Comparison of ENCODE assay signal across 8 cellular contexts in genomic region chr1:28507247-28507645, GRCh38. TPM values are rescaled to one million over a fixed set of nuclear protein-coding genes. Genes with fewer than 3 reads are reported as not detected.
DNase-seq lines count a peak whose midpoint lies in the region; ATAC-seq and TF ChIP-seq lines count a peak whose summit lies in the region.

No MANE protein-coding gene starts in this region.

- H3K27ac Mint-ChIP-seq in H9 (peak overlapping the region; percentile 99), T-helper 17 cell (peak overlapping the region; percentile 99)

- no peak overlapping the region for H2BK120ac ChIP-seq in H9 (ENCODE audit: low read depth, low read length, poor library complexity, severe bottlenecking)

- H2BK12ac ChIP-seq in H9 (ENCODE audit: insufficient read length, low read depth, low read length): no peak overlapping the region

- H3K9ac ChIP-seq in H9 (ENCODE audit: extremely low read depth, insufficient read length, low read length) (peak overlapping the region; percentile 99), rectal smooth muscle tissue (ENCODE audit: low read length) (no peak overlapping the region)

- H3K4me1 ChIP-seq in H9 (ENCODE audit: insufficient read depth, low read length): peaks cover 2% of the 10 kb centered on the region; the same call in 1 of the 2 replicates
- peaks cover 32 to 65% (median 55%) of the 10 kb centered on the region in 4 donors for H3K4me1 ChIP-seq in esophagus muscularis mucosa
- peaks cover 9% of the 10 kb centered on the region for H3K4me1 ChIP-seq in rectal smooth muscle tissue (ENCODE audit: control insufficient read depth, insufficient read depth, low read length)

- H3K23me2 ChIP-seq in H9 (ENCODE audit: insufficient read length, low read depth, low read length, poor library complexity, severe bottlenecking): peaks cover 4% of the 10 kb centered on the region

- H3K79me2 ChIP-seq in H9 (ENCODE audit: insufficient read depth, low read length): 0 out of 2 replicates have a peak, but pooled peaks cover 2% of the 10 kb centered on the region

- TF ChIP-seq EP300 in esophagus muscularis mucosa (IDR thresholded peaks at IDR 0.05): no peak

- peak overlapping the region; percentile 97 for H3K4me3 Mint-ChIP-seq in H9
- peak overlapping the region; percentile 95 for H3K4me3 Mint-ChIP-seq in T-helper 17 cell

- H3K18ac ChIP-seq in H9 (ENCODE audit: insufficient read length, low read depth, low read length): peak overlapping the region; percentile 3

- peaks cover 3% of the 10 kb centered on the region for H4K20me1 ChIP-seq in H9 (ENCODE audit: control insufficient read depth, insufficient read depth, insufficient read length)

- H3K36me3 Mint-ChIP-seq in H9 (ENCODE audit: insufficient read depth in 1 of 3, low read depth in 3 of 3): peaks cover 59 to 68% (median 65%) of the 10 kb centered on the region in 3 experiments
- H3K36me3 Mint-ChIP-seq in T-helper 17 cell (ENCODE audit: low read depth): peaks cover 9% of the 10 kb centered on the region

- intact Hi-C loops in esophagus muscularis mucosa (cut with DNase I): loop anchor here (5.0 kb wide), 1 partner anchor 230 kb away; the partner anchor contains the start of gene YTHDF2

- H3K9me3 ChIP-seq in H9 (ENCODE audit: control insufficient read depth, low read depth, low read length): no peaks in the 10 kb centered on the region
- peaks cover 7% of the 10 kb centered on the region for H3K9me3 ChIP-seq in T-helper 17 cell (ENCODE audit: control insufficient read depth, low read length, poor library complexity, severe bottlenecking)
- H3K9me3 ChIP-seq in esophagus muscularis mucosa: no peaks in the 10 kb centered on the region

- H3K27ac ChIP-seq in H9 (ENCODE audit: insufficient read length, low read depth, low read length): peak overlapping the region; percentile 89
- H3K27ac ChIP-seq in esophagus muscularis mucosa (replicated peaks in 1 of 4): peak overlapping the region; percentile 84 to 91 (median 88)
- peak overlapping the region; percentile 67 for H3K27ac ChIP-seq in rectal smooth muscle tissue (ENCODE audit: low read depth, low read length)

- H3K14ac ChIP-seq in H9 (ENCODE audit: insufficient read depth, low read length): peak overlapping the region; percentile 83; the same call in 1 of the 2 replicates

- H2BK20ac ChIP-seq in H9 (ENCODE audit: low read depth, low read length, poor library complexity, severe bottlenecking): no peak overlapping the region

- H4K5ac ChIP-seq in H9 (ENCODE audit: insufficient read length, low read depth, low read length): no peak overlapping the region

- H3K56ac ChIP-seq in H9 (ENCODE audit: insufficient read length, low read depth, low read length): no peak overlapping the region

- no peak overlapping the region for H3T11ph ChIP-seq in H9 (ENCODE audit: low read length)

- TF ChIP-seq CTCF in H9 (conservative IDR thresholded peaks at IDR 0.05) (no peak), esophagus muscularis mucosa (IDR thresholded peaks at IDR 0.05) (no peak)

- WGBS in H9 (ENCODE audit: extremely low coverage, insufficient read length, low lambda C conversion rate): no CpG with 5 or more reads among the region's 11 CpGs
- 10% methylated on average over 11 of the region's 11 CpGs for WGBS in esophagus muscularis mucosa

- no peak for DNase-seq in H9
- no peak for DNase-seq in T-helper 17 cell
- no peak for DNase-seq in esophagus muscularis mucosa (ENCODE audit: extremely low spot score)
- no peak for DNase-seq in hippocampal formation (lab: John Stamatoyannopoulos, UW)
- no peak for DNase-seq in NCI-H1436 treated with DMSO at 0.1 percent for 48 hours (lab: John Stamatoyannopoulos, UW)

- H3K36me3 ChIP-seq in esophagus muscularis mucosa (peaks cover 34 to 47% (median 44%) of the 10 kb centered on the region in 4 donors), rectal smooth muscle tissue (ENCODE audit: control insufficient read depth, insufficient read depth, low read length) (peaks cover 23% of the 10 kb centered on the region)

- H2AFZ ChIP-seq in H9 (ENCODE audit: low read length): no peak overlapping the region

- peaks cover 7 to 8% of the 10 kb centered on the region in 2 experiments for H3K9me3 Mint-ChIP-seq in H9

- no peak for TF ChIP-seq POLR2A in esophagus muscularis mucosa (IDR thresholded peaks at IDR 0.05; ENCODE audit: low read depth)

- no peak overlapping the region for H4K91ac ChIP-seq in H9 (ENCODE audit: insufficient read length, low read depth, low read length)

- peak overlapping the region; percentile 65 for H3K4me2 ChIP-seq in H9 (ENCODE audit: insufficient read depth, insufficient read length, low read length)

- H3K4me3 ChIP-seq in esophagus muscularis mucosa: peak overlapping the region; percentile 64 to 73 (median 68)
- peak overlapping the region; percentile 95 for H3K4me3 ChIP-seq in rectal smooth muscle tissue (ENCODE audit: low read length)

- H3K27me3 ChIP-seq in H9 (ENCODE audit: insufficient read depth, low read length) (no peaks in the 10 kb centered on the region), esophagus muscularis mucosa (no peaks in the 10 kb centered on the region), rectal smooth muscle tissue (ENCODE audit: control insufficient read depth, insufficient read depth, low read length) (no peaks in the 10 kb centered on the region)

- H3K23ac ChIP-seq in H9 (ENCODE audit: insufficient read length, low read depth, low read length): no peak overlapping the region

- H3K79me1 ChIP-seq in H9 (ENCODE audit: insufficient read depth, low read depth, low read length, poor library complexity, severe bottlenecking): no peaks in the 10 kb centered on the region

- H2AK5ac ChIP-seq in H9 (ENCODE audit: insufficient read length, low read length): no peak overlapping the region

- no peak overlapping the region for H3K4ac ChIP-seq in H9 (ENCODE audit: low read depth, low read length)

- H2BK15ac ChIP-seq in H9 (ENCODE audit: low read depth, low read length): no peak overlapping the region

- H2BK5ac ChIP-seq in H9 (ENCODE audit: insufficient read length, low read length): no peak overlapping the region

- ATAC-seq in T-helper 17 cell (no peak), HG03108 (IDR thresholded peaks at IDR 0.05; ENCODE audit: unreplicated experiment) (no peak), HG03095 (IDR thresholded peaks at IDR 0.05; ENCODE audit: unreplicated experiment) (no peak)

- H4K8ac ChIP-seq in H9 (replicated peaks; ENCODE audit: insufficient read length, low read depth, low read length): no peak overlapping the region

- H3K27me3 Mint-ChIP-seq in H9 (ENCODE audit: low read depth) (peaks cover 44% of the 10 kb centered on the region), T-helper 17 cell (no peaks in the 10 kb centered on the region)

- H3K4me1 Mint-ChIP-seq in H9: peaks cover 18 to 37% of the 10 kb centered on the region in 2 experiments
- peaks cover 47% of the 10 kb centered on the region for H3K4me1 Mint-ChIP-seq in T-helper 17 cell

RNA-seq across cellular contexts. Expression of gene RCC1, which starts 1.4 kb away (rescaled TPM):
- 92.1 and 93.6 TPM in 2 replicates for total RNA-seq in H9 (2021)
- total RNA-seq in T-helper 17 cell: 10 to 100 TPM; 10.7 to 15.1 TPM
- 10 to 100 TPM in 2 of 4 donors, 1 to 10 TPM in 2; 8.3 to 17.1 (median 11.3) TPM for total RNA-seq in esophagus muscularis mucosa

RNA-seq across cellular contexts. Expression of gene TRNAU1AP, which starts 45.6 kb away (rescaled TPM):
- 42.2 and 45.0 TPM in 2 replicates for total RNA-seq in H9 (2021)
- 10 to 100 TPM; 24.5 to 27.9 TPM for total RNA-seq in T-helper 17 cell
- total RNA-seq in esophagus muscularis mucosa: 10 to 100 TPM; 19.4 to 34.1 (median 23.2) TPM
